Comparison of ENCODE assay signal across 32 cellular contexts in the genomic region with DNA sequence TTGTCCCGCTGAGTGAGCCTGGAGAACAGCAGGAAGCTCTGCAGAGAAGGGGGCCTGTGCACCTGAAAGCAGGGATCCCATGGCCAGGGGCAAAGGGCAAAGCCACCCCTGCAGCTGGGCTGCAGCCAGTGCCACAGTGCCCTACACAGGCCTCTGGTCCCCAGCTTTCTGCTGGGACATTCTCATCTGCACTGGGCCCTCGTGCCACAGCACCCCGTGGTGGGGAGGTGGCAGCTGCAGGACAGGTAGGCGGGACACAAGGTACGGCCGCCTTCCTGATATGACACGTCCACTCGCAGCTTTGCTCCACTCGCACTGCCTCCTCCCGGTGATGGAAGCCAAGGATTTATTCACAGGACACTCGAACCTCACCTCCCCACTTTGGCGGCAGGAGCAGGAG. TPM values are rescaled to one million over a fixed set of nuclear protein-coding genes. Genes with fewer than 3 reads are reported as not detected.
"Had no signal": no experiment of that assay in that cellular context is flagged by ENCODE, and none has a peak within 500 bp of the region (broad histone marks: within the 10 kb centered on the region; RNA-seq: fewer than 3 reads in every experiment).

No MANE protein-coding gene starts in this region.

- H3K4me3 Mint-ChIP-seq: dendritic cell treated with granulocyte-macrophage colony-stimulating factor and Interleukin-4, amounts not matched to agents 40 ng/mL and 50 ng/mL, for 4 days; effector memory CD8-positive, alpha-beta T cell; endodermal cell; mesothelial cell of epicardium had no signal

- FAIRE-seq: colon, endometrium, islet of Langerhans, keratinocyte had no signal

- ATAC-seq: effector memory CD8-positive, alpha-beta T cell; esophagus mucosa; gastrocnemius medialis; left cardiac atrium; left lung; left ventricle myocardium superior; lower lobe of right lung; mucosa of descending colon had no signal

- H3K27ac ChIP-seq: coronary artery, epithelial cell of prostate, esophagus squamous epithelium, gastrocnemius medialis, heart right ventricle, left lung, lower lobe of right lung had no signal

- H3K27me3 Mint-ChIP-seq: dendritic cell treated with granulocyte-macrophage colony-stimulating factor and Interleukin-4, amounts not matched to agents 40 ng/mL and 50 ng/mL, for 4 days; effector memory CD8-positive, alpha-beta T cell had no signal

- H3K9me3 ChIP-seq: esophagus squamous epithelium, gastrocnemius medialis, heart right ventricle, left lung, lower lobe of right lung, mucosa of descending colon had no signal

- H3K27me3 ChIP-seq: esophagus squamous epithelium, gastrocnemius medialis, heart right ventricle, left lung had no signal

- H3K9me3 Mint-ChIP-seq: dendritic cell treated with granulocyte-macrophage colony-stimulating factor and Interleukin-4, amounts not matched to agents 40 ng/mL and 50 ng/mL, for 4 days; effector memory CD8-positive, alpha-beta T cell; endodermal cell; mesothelial cell of epicardium had no signal

- DNase-seq: effector CD8-positive, alpha-beta T cell; effector memory CD8-positive, alpha-beta T cell; endodermal cell; erythroblast; esophagus squamous epithelium; foreskin fibroblast; foreskin melanocyte; gastrocnemius medialis; glutamatergic neuron; head of caudate nucleus; heart right ventricle; hippocampal formation; left cardiac atrium; left lung; left ventricle myocardium superior; lower lobe of right lung; mesenchymal stem cell; mucosa of descending colon had no signal

- H3K4me1 Mint-ChIP-seq: endodermal cell, mesothelial cell of epicardium had no signal

- H3K4me1 ChIP-seq: esophagus squamous epithelium, gastrocnemius medialis, lower lobe of right lung had no signal

- H3K27ac Mint-ChIP-seq: dendritic cell treated with granulocyte-macrophage colony-stimulating factor and Interleukin-4, amounts not matched to agents 40 ng/mL and 50 ng/mL, for 4 days; endodermal cell; mesothelial cell of epicardium had no signal

- H3K4me3 ChIP-seq: coronary artery, esophagus squamous epithelium, gastrocnemius medialis, heart right ventricle, left lung, lower lobe of right lung, mucosa of descending colon had no signal

RNA-seq across cellular contexts. Expression of a gene that starts 27.2 kb away (rescaled TPM):
- total RNA-seq: dermis microvascular lymphatic vessel endothelial cell, esophagus mucosa, esophagus squamous epithelium, gastrocnemius medialis, glomerular endothelial cell, kidney epithelial cell, left cardiac atrium, left lung, left ventricle myocardium superior, lower lobe of right lung, lung microvascular endothelial cell, mesenteric fat pad, mesothelial cell of epicardium had no signal
- polyA plus RNA-seq: keratinocyte had no signal
